Comparison of ENCODE assay signal across 11 cellular contexts in genomic region chr4:164251257-164251656, GRCh38.
"Had no signal": no experiment of that assay in that cellular context is flagged by ENCODE, and none has a peak within 500 bp of the region (broad histone marks: within the 10 kb centered on the region; RNA-seq: fewer than 3 reads in every experiment).

No MANE protein-coding gene starts in this region.

- H3K9me3 Mint-ChIP-seq: activated CD4-positive, alpha-beta memory T cell treated with anti-CD3 and anti-CD28 coated beads, Interleukin-2, amount 10 ng/mL, durations not matched to agents 7 days and 5 days; activated naive CD4-positive, alpha-beta T cell treated with anti-CD3 and anti-CD28 coated beads, Interleukin-2, amount 10 ng/mL, durations not matched to agents 7 days and 5 days; activated T-cell treated with anti-CD3 and anti-CD28 coated beads, Interleukin-2, amount 50 U/mL, for 24 hours; nephron; WTC11 had no signal

- H3K4me3 Mint-ChIP-seq: activated CD4-positive, alpha-beta memory T cell treated with anti-CD3 and anti-CD28 coated beads, Interleukin-2, amount 10 ng/mL, durations not matched to agents 7 days and 5 days; activated naive CD4-positive, alpha-beta T cell treated with anti-CD3 and anti-CD28 coated beads, Interleukin-2, amount 10 ng/mL, durations not matched to agents 7 days and 5 days; activated T-cell treated with anti-CD3 and anti-CD28 coated beads, Interleukin-2, amount 50 U/mL, for 24 hours; nephron; WTC11 had no signal

- DNase-seq: activated CD4-positive, alpha-beta memory T cell treated with anti-CD3 and anti-CD28 coated beads, Interleukin-2, amount 10 ng/mL, durations not matched to agents 7 days and 5 days; activated CD4-positive, alpha-beta T cell treated with anti-CD3 and anti-CD28 coated beads for 4 hours; activated naive CD4-positive, alpha-beta T cell treated with anti-CD3 and anti-CD28 coated beads, Interleukin-2, amount 10 ng/mL, durations not matched to agents 7 days and 5 days; activated T-cell treated with anti-CD3 and anti-CD28 coated beads, Interleukin-2, amount 50 U/mL, for 24 hours; stimulated activated CD4-positive, alpha-beta T cell treated with anti-CD3 and anti-CD28 coated beads, Interleukin-1b, Interleukin-23, amount 100 ng/mL, for 48 hours; stomach; thyroid gland had no signal

- H3K27ac ChIP-seq: cardiac muscle cell, stomach, thyroid gland had no signal

- H3K27ac Mint-ChIP-seq: activated CD4-positive, alpha-beta memory T cell treated with anti-CD3 and anti-CD28 coated beads, Interleukin-2, amount 10 ng/mL, durations not matched to agents 7 days and 5 days; activated naive CD4-positive, alpha-beta T cell treated with anti-CD3 and anti-CD28 coated beads, Interleukin-2, amount 10 ng/mL, durations not matched to agents 7 days and 5 days; activated T-cell treated with anti-CD3 and anti-CD28 coated beads, Interleukin-2, amount 50 U/mL, for 24 hours; nephron; WTC11 had no signal

- H3K27me3 Mint-ChIP-seq: activated CD4-positive, alpha-beta memory T cell treated with anti-CD3 and anti-CD28 coated beads, Interleukin-2, amount 10 ng/mL, durations not matched to agents 7 days and 5 days; activated naive CD4-positive, alpha-beta T cell treated with anti-CD3 and anti-CD28 coated beads, Interleukin-2, amount 10 ng/mL, durations not matched to agents 7 days and 5 days; activated T-cell treated with anti-CD3 and anti-CD28 coated beads, Interleukin-2, amount 50 U/mL, for 24 hours had no signal

- H3K4me1 Mint-ChIP-seq: activated CD4-positive, alpha-beta memory T cell treated with anti-CD3 and anti-CD28 coated beads, Interleukin-2, amount 10 ng/mL, durations not matched to agents 7 days and 5 days; activated naive CD4-positive, alpha-beta T cell treated with anti-CD3 and anti-CD28 coated beads, Interleukin-2, amount 10 ng/mL, durations not matched to agents 7 days and 5 days; nephron had no signal

- H3K36me3 Mint-ChIP-seq: activated naive CD4-positive, alpha-beta T cell treated with anti-CD3 and anti-CD28 coated beads, Interleukin-2, amount 10 ng/mL, durations not matched to agents 7 days and 5 days; WTC11 had no signal

- ATAC-seq: esophagus mucosa, WTC11 had no signal
